ENCODE assay signal across 17 cellular contexts in the genomic region with DNA sequence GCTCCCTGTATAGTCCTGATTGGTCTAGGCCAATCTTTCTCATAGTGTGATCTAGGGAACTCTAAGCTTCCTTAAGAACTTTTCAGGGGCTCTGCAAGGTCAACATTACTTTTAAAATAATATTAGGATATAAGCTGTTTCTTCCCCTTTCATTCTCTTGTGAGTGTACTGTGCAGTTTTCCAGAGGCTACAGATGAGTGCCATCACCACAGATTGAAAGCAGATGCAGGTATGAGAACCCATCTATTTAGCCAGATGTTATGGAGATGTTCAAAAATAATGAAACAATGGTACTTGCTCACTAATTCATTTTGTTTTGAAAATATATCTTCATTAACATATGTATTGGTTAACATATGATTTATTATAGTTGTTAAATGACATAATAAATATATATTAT.
DNase-seq lines count a peak whose midpoint lies in the region; ATAC-seq and TF ChIP-seq lines count a peak whose summit lies in the region.
"Had no signal": no experiment of that assay in that cellular context is flagged by ENCODE, and none has a peak within 500 bp of the region (broad histone marks: within the 10 kb centered on the region; RNA-seq: fewer than 3 reads in every experiment).

No MANE protein-coding gene starts in this region.

- no peak for TF ChIP-seq POLR2A in breast epithelium (IDR thresholded peaks at IDR 0.05)

- TF ChIP-seq EP300 in SK-N-SH (IDR thresholded peaks at IDR 0.05; ENCODE audit: borderline replicate concordance in 1 of 2, low read depth in 1 of 2, low read length in 1 of 2): no peak

- H3K4me2 ChIP-seq in mammary epithelial cell (ENCODE audit: insufficient read depth, low read depth, low read length) (no peak overlapping the region), SK-N-SH (no peak overlapping the region)

- dilution Hi-C loops in mammary epithelial cell (cut with HindIII; ENCODE audit: low sequenced_read_pairs): no loop called here

- H3K4me1 ChIP-seq in mammary epithelial cell (ENCODE audit: insufficient read depth, low read length) (peaks cover 8% of the 10 kb centered on the region), breast epithelium (no peaks in the 10 kb centered on the region), SK-N-SH (ENCODE audit: control insufficient read depth in 1 of 2, insufficient read depth in 2 of 2, low read depth in 1 of 2, low read length in 1 of 2) (peaks cover 2 to 4% of the 10 kb centered on the region in 2 experiments; a peak in 1 of 4 replicates), right cardiac atrium (ENCODE audit: control insufficient read depth, insufficient read depth, low read length) (no peaks in the 10 kb centered on the region)

- H3K9ac ChIP-seq in mammary epithelial cell (ENCODE audit: insufficient read depth, low read length) (no peak overlapping the region), SK-N-SH (no peak overlapping the region)

- intact Hi-C loops in mammary epithelial cell (cut with micrococcal nuclease): no loop called here
- intact Hi-C loops in breast epithelium (cut with DNase I; ENCODE audit: low total_unique reads): no loop called here
- intact Hi-C loops in right cardiac atrium (cut with DNase I): no loop called here

- TF ChIP-seq CTCF in mammary epithelial cell (conservative IDR thresholded peaks at IDR 0.05 in 1 of 2, IDR thresholded peaks at IDR 0.05 in 1 of 2; ENCODE audit: extremely low read depth in 1 of 2, insufficient read depth in 1 of 2, low read depth in 1 of 2, low read length in 2 of 2) (no peak), breast epithelium (IDR thresholded peaks at IDR 0.05) (no peak), SK-N-SH (IDR thresholded peaks at IDR 0.05) (no peak)

- H3K27me3 ChIP-seq in mammary epithelial cell (ENCODE audit: insufficient read depth, low read length) (no peaks in the 10 kb centered on the region), breast epithelium (no peaks in the 10 kb centered on the region), SK-N-SH (ENCODE audit: insufficient read depth) (no peaks in the 10 kb centered on the region), right cardiac atrium (ENCODE audit: control insufficient read depth, insufficient read depth) (no peaks in the 10 kb centered on the region)

- POLR2A ChIA-PET in SK-N-SH (lab: Yijun Ruan, JAX): no interaction called here

- H3K4me3 ChIP-seq in mammary epithelial cell (replicated peaks in 1 of 3; ENCODE audit: insufficient read depth in 1 of 3, low read depth in 2 of 3, low read length in 3 of 3) (no peak overlapping the region), breast epithelium (no peak overlapping the region), SK-N-SH (ENCODE audit: low read depth in 2 of 2, low read length in 1 of 2) (no peak overlapping the region), right cardiac atrium (ENCODE audit: low read length) (no peak overlapping the region)

- no TSS peak for BruUV-seq in mammary epithelial cell (replicated peaks; lab: Mats Ljungman, UMichigan)

- no peak for ATAC-seq in HG02642 (IDR thresholded peaks at IDR 0.05; ENCODE audit: poor library complexity, unreplicated experiment)
- ATAC-seq in right cardiac atrium: no peak
- ATAC-seq in HG02885 (IDR thresholded peaks at IDR 0.05; ENCODE audit: poor library complexity, unreplicated experiment): no peak

- H3K9me3 ChIP-seq in mammary epithelial cell (replicated peaks; ENCODE audit: insufficient read depth, low read length): no peaks in the 10 kb centered on the region
- no peaks in the 10 kb centered on the region for H3K9me3 ChIP-seq in breast epithelium
- H3K9me3 ChIP-seq in SK-N-SH: no peaks in the 10 kb centered on the region
- H3K9me3 ChIP-seq in right cardiac atrium (ENCODE audit: control insufficient read depth, low read length): no peaks in the 10 kb centered on the region
- H3K9me3 ChIP-seq: Caco-2 had no signal

- peaks cover 3% of the 10 kb centered on the region for H3F3A ChIP-seq in SK-N-SH (replicated peaks; ENCODE audit: insufficient read depth)

- in situ Hi-C loops in mammary epithelial cell (cut with MboI; ENCODE audit: low sequenced_read_pairs in 2 of 2): no loop called here

- H3K9me2 ChIP-seq in SK-N-SH: no peaks in the 10 kb centered on the region

- CTCF ChIA-PET in mammary epithelial cell (lab: Charles Lee; ENCODE audit: low non-redundant PET) (no interaction called here), SK-N-SH (lab: Yijun Ruan, JAX) (no interaction called here)

- no peaks in the 10 kb centered on the region for H4K20me1 ChIP-seq in mammary epithelial cell (ENCODE audit: insufficient read depth, low read length)
- H4K20me1 ChIP-seq in SK-N-SH (ENCODE audit: insufficient read depth): no peaks in the 10 kb centered on the region

- H3K27ac ChIP-seq in mammary epithelial cell (ENCODE audit: insufficient read depth, low read depth, low read length) (no peak overlapping the region), breast epithelium (no peak overlapping the region), SK-N-SH (ENCODE audit: low read depth in 2 of 2, low read length in 1 of 2) (no peak overlapping the region), right cardiac atrium (ENCODE audit: low read length) (no peak overlapping the region)
- H3K27ac ChIP-seq: 22Rv1, HL-60 had no signal

- DNase-seq in mammary epithelial cell (no peak), breast epithelium (ENCODE audit: low spot score in 2 of 2) (no peak), SK-N-SH (peak; percentile 7), fibroblast of the conjunctiva (ENCODE audit: low read depth) (peak; percentile 10), right cardiac atrium (no peak), activated gamma-delta T cell treated with Interleukin-2 at 50 U/mL for 16 hours (no peak)
- DNase-seq: Caco-2; CD4-positive, alpha-beta T cell; NCI-H1417; NCI-H187 treated with DMSO at 0.1 percent for 48 hours; NCI-H2227 treated with DMSO at 0.1 percent for 48 hours; NCI-H510A treated with DMSO at 0.1 percent for 48 hours; PC-3 had no signal

- no peak for TF ChIP-seq RAD21 in SK-N-SH (IDR thresholded peaks at IDR 0.05; ENCODE audit: low read length)

- H3K79me2 ChIP-seq in mammary epithelial cell (ENCODE audit: insufficient read depth, low read length) (no peaks in the 10 kb centered on the region), SK-N-SH (ENCODE audit: insufficient read depth) (no peaks in the 10 kb centered on the region)

- H3K36me3 ChIP-seq in mammary epithelial cell (ENCODE audit: insufficient read depth, low read length) (no peaks in the 10 kb centered on the region), breast epithelium (no peaks in the 10 kb centered on the region), SK-N-SH (replicated peaks in 1 of 2; ENCODE audit: control insufficient read depth in 1 of 2, insufficient read depth in 2 of 2, low read length in 1 of 2) (no peaks in the 10 kb centered on the region)

- H2AFZ ChIP-seq in mammary epithelial cell (ENCODE audit: low read depth, low read length) (peak overlapping the region; percentile 27), SK-N-SH (ENCODE audit: low read depth) (no peak overlapping the region)

TF ChIP-seq in SK-N-SH, 30 proteins besides CTCF, POLR2A, EP300 and RAD21:
- TF ChIP-seq TCF12 (IDR thresholded peaks at IDR 0.05) (peak; percentile 40; the same call in 1 of the 2 replicates), RFX5 (IDR thresholded peaks at IDR 0.05; ENCODE audit: low read length) (no peak)
- TF ChIP-seq, protein P1, sequence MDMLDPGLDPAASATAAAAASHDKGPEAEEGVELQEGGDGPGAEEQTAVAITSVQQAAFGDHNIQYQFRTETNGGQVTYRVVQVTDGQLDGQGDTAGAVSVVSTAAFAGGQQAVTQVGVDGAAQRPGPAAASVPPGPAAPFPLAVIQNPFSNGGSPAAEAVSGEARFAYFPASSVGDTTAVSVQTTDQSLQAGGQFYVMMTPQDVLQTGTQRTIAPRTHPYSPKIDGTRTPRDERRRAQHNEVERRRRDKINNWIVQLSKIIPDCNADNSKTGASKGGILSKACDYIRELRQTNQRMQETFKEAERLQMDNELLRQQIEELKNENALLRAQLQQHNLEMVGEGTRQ (IDR thresholded peaks at IDR 0.05; ENCODE audit: borderline replicate concordance, low read depth, low read length): no peak
- TF ChIP-seq, protein P2, sequence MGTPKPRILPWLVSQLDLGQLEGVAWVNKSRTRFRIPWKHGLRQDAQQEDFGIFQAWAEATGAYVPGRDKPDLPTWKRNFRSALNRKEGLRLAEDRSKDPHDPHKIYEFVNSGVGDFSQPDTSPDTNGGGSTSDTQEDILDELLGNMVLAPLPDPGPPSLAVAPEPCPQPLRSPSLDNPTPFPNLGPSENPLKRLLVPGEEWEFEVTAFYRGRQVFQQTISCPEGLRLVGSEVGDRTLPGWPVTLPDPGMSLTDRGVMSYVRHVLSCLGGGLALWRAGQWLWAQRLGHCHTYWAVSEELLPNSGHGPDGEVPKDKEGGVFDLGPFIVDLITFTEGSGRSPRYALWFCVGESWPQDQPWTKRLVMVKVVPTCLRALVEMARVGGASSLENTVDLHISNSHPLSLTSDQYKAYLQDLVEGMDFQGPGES (IDR thresholded peaks at IDR 0.05; ENCODE audit: low read depth, low read length): no peak
- TF ChIP-seq, protein P3, sequence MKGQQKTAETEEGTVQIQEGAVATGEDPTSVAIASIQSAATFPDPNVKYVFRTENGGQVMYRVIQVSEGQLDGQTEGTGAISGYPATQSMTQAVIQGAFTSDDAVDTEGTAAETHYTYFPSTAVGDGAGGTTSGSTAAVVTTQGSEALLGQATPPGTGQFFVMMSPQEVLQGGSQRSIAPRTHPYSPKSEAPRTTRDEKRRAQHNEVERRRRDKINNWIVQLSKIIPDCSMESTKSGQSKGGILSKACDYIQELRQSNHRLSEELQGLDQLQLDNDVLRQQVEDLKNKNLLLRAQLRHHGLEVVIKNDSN (IDR thresholded peaks at IDR 0.05; ENCODE audit: borderline replicate concordance, low read depth): no peak
TF ChIP-seq in SK-N-SH: peak in this region for 1.

Comparison
In these comparisons a context has a peak if more than half of its experiments do, and no peak if none do; other contexts are left out.
1. DNase-seq: peak in SK-N-SH (single experiment) and fibroblast of the conjunctiva (single experiment); none in mammary epithelial cell (single experiment), breast epithelium (0 of 2), right cardiac atrium (0 of 3) and activated gamma-delta T cell treated with Interleukin-2 at 50 U/mL for 16 hours (single experiment).